Comparison of ENCODE assay signal across 8 cellular contexts in the genomic region with DNA sequence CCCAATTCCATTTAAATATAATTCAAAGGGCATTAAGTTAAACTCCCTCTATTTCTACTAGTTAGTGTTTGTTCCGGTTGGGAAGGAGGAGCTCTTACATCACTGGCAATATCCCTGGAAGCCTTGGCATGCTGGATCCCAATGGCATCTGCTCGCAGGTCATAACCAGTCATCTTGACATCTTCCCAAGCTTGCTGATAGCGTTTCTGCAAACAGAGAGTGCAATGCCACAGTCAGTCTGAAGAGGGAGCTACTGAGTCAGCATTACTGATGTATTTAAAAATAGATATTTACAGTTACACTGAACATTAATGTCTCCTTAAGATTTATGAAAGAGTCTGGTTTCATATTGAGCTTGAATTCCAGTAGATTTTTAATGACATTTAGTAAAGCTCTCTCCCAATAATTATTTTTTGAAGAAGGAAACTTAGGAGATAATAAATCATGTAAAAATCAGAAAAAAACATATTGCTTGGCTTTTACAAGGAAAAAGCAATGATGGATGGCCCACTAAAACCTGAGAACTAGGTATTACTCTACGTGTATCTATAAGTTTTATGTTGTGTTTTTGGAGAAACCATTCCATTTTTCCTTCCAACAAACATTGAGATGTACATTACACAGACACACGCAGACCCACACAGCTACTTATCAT.
A peak's percentile ranks its signal among the peaks of the same experiment; 100 is the strongest.
DNase-seq lines count a peak whose midpoint lies in the region; ATAC-seq, FAIRE-seq and TF ChIP-seq lines count a peak whose summit lies in the region.
"Not testable (repeated sequence)": the region's sequence is repeated elsewhere in the genome, so short reads cannot be mapped to it uniquely, and the experiment has no call there.

No MANE protein-coding gene starts in this region.

- not testable (repeated sequence) for TF ChIP-seq CTCF in A549 (IDR thresholded peaks at IDR 0.05); foreskin keratinocyte (conservative IDR thresholded peaks at IDR 0.05)
- TF ChIP-seq CTCF in ascending aorta (IDR thresholded peaks at IDR 0.05): peak in 2 of 3 experiments; percentile 8 to 19
- TF ChIP-seq CTCF in mesothelial cell of epicardium (IDR thresholded peaks at IDR 0.05; ENCODE audit: unreplicated experiment): peak; percentile 62

- not testable (repeated sequence) for H3K4me1 Mint-ChIP-seq in mesothelial cell of epicardium

- not testable (repeated sequence) for H3K27ac Mint-ChIP-seq in mesothelial cell of epicardium

- not testable (repeated sequence) for H3K36me3 ChIP-seq in MG63, ascending aorta

- not testable (repeated sequence) for H3K4me3 ChIP-seq in A549, MG63, ascending aorta

- FAIRE-seq in A549 (lab: Jason Lieb, UNC): not testable (repeated sequence)

- H3K4me1 ChIP-seq in A549, ascending aorta, foreskin keratinocyte: not testable (repeated sequence)

- not testable (repeated sequence) for H3K27me3 ChIP-seq in MG63, ascending aorta, foreskin keratinocyte

- peak; percentile 63 to 89 for ATAC-seq in A549
- ATAC-seq in GM18867 (IDR thresholded peaks at IDR 0.05; ENCODE audit: unreplicated experiment): peak; percentile 67
- peak; percentile 67 for ATAC-seq in HG02642 (IDR thresholded peaks at IDR 0.05; ENCODE audit: poor library complexity, unreplicated experiment)
- peak; percentile 74 for ATAC-seq in foreskin keratinocyte
- peak; percentile 30 for ATAC-seq in sciatic nerve

- DNase-seq in A549 (ENCODE audit: low read depth in 1 of 2, low spot score in 1 of 2); ascending aorta (ENCODE audit: low spot score in 2 of 2); foreskin keratinocyte; mesothelial cell of epicardium (ENCODE audit: low spot score in 2 of 2, unreplicated experiment in 2 of 2); sciatic nerve (ENCODE audit: low spot score): not testable (repeated sequence)
- peak; percentile 64 for DNase-seq in MG63

- H3K4me3 Mint-ChIP-seq in mesothelial cell of epicardium: not testable (repeated sequence)

- not testable (repeated sequence) for H3K27ac ChIP-seq in A549, ascending aorta, foreskin keratinocyte

- TF ChIP-seq RAD21 in A549 (conservative IDR thresholded peaks at IDR 0.05 in 1 of 2, IDR thresholded peaks at IDR 0.05 in 1 of 2): not testable (repeated sequence)

- intact Hi-C loops in ascending aorta (cut with DNase I); sciatic nerve (cut with DNase I): not testable (repeated sequence)

- not testable (repeated sequence) for TF ChIP-seq EP300 in A549 (IDR thresholded peaks at IDR 0.05)

- POLR2A ChIA-PET in A549 (lab: Yijun Ruan, JAX): not testable (repeated sequence)

- not testable (repeated sequence) for H3K9me3 ChIP-seq in A549, MG63, ascending aorta

- not testable (repeated sequence) for H3K27me3 Mint-ChIP-seq in mesothelial cell of epicardium (ENCODE audit: low read depth)

- TF ChIP-seq POLR2A in A549 (IDR thresholded peaks at IDR 0.05; ENCODE audit: low read length): not testable (repeated sequence)

- H3K9me3 Mint-ChIP-seq in mesothelial cell of epicardium: not testable (repeated sequence)

- CTCF ChIA-PET in A549 (lab: Yijun Ruan, JAX): not testable (repeated sequence)

- WGBS in A549 (ENCODE audit: missing lambda C conversion rate): 25% methylated on average over 4 of the region's 5 CpGs

- H3K4me2 ChIP-seq in A549: not testable (repeated sequence)

- H3K36me3 Mint-ChIP-seq in mesothelial cell of epicardium: not testable (repeated sequence)
